In genomic region chr7:130904031-130904757, GRCh38 we compare ENCODE assay signal across 7 cellular contexts.
DNase-seq lines count a peak whose midpoint lies in the region; ATAC-seq and TF ChIP-seq lines count a peak whose summit lies in the region.

No MANE protein-coding gene starts in this region.

- no peaks in the 10 kb centered on the region for H3K27me3 ChIP-seq in heart right ventricle

- intact Hi-C loops in heart right ventricle (cut with DNase I), result loop anchor here in 1 of 10 donors (5.0 kb wide), 1 partner anchor 98 kb away; no protein-coding TSS in a partner anchor

- ATAC-seq in activated T-cell treated with anti-CD3 and anti-CD28 coated beads, Interleukin-2, amount 50 U/mL, for 72 hours (replicated peaks in 1 of 2), result peak; percentile 43 to 58
- ATAC-seq in heart right ventricle (peak in 4 of 8 donors; percentile 8 to 22 (median 20)), GM18505 (IDR thresholded peaks at IDR 0.05; ENCODE audit: unreplicated experiment) (no peak)
- ATAC-seq in stimulated activated naive CD8-positive, alpha-beta T cell treated with anti-CD3 and anti-CD28 coated beads, Interleukin-15, amount 100 ng/mL, for 72 hours, result peak; percentile 51

- H3K4me1 Mint-ChIP-seq in activated T-cell treated with anti-CD3 and anti-CD28 coated beads, Interleukin-2, amount 50 U/mL, for 72 hours (ENCODE audit: low read depth), result peaks cover 93% of the 10 kb centered on the region
- H3K4me1 Mint-ChIP-seq in stimulated activated naive CD8-positive, alpha-beta T cell treated with anti-CD3 and anti-CD28 coated beads, Interleukin-15, amount 100 ng/mL, for 72 hours, result peaks cover 85% of the 10 kb centered on the region

- WGBS in heart right ventricle, 2 donors, result 56 to 71% methylated on average over 9 of the region's 9 CpGs

- H3K9me3 Mint-ChIP-seq in activated T-cell treated with anti-CD3 and anti-CD28 coated beads, Interleukin-2, amount 50 U/mL, for 72 hours, result no peaks in the 10 kb centered on the region
- no peaks in the 10 kb centered on the region for H3K9me3 Mint-ChIP-seq in stimulated activated naive CD8-positive, alpha-beta T cell treated with anti-CD3 and anti-CD28 coated beads, Interleukin-15, amount 100 ng/mL, for 72 hours

- H3K27ac ChIP-seq in heart right ventricle, result peak overlapping the region; percentile 18 to 80 (median 64)

- H3K27ac Mint-ChIP-seq in activated T-cell treated with anti-CD3 and anti-CD28 coated beads, Interleukin-2, amount 50 U/mL, for 72 hours, result peak overlapping the region; percentile 96
- peak overlapping the region; percentile 91 to 95 for H3K27ac Mint-ChIP-seq in stimulated activated naive CD8-positive, alpha-beta T cell treated with anti-CD3 and anti-CD28 coated beads, Interleukin-15, amount 100 ng/mL, for 72 hours

- H3K36me3 Mint-ChIP-seq in activated T-cell treated with anti-CD3 and anti-CD28 coated beads, Interleukin-2, amount 50 U/mL, for 72 hours (ENCODE audit: insufficient read depth in 2 of 2), result peaks cover 25 to 48% of the 10 kb centered on the region in 2 donors

- TF ChIP-seq CTCF in heart right ventricle (IDR thresholded peaks at IDR 0.05), result no peak

- peak overlapping the region; percentile 67 to 68 for H3K4me3 Mint-ChIP-seq in activated T-cell treated with anti-CD3 and anti-CD28 coated beads, Interleukin-2, amount 50 U/mL, for 72 hours
- H3K4me3 Mint-ChIP-seq in stimulated activated naive CD8-positive, alpha-beta T cell treated with anti-CD3 and anti-CD28 coated beads, Interleukin-15, amount 100 ng/mL, for 72 hours, result peak overlapping the region in 1 of 2 donors; percentile 61

- peak; percentile 91 for DNase-seq in HS-5 (ENCODE audit: low read depth)
- DNase-seq in activated T-cell treated with anti-CD3 and anti-CD28 coated beads, Interleukin-2, amount 50 U/mL, for 72 hours, result no peak
- no peak for DNase-seq in heart right ventricle
- DNase-seq in stimulated activated naive CD8-positive, alpha-beta T cell treated with anti-CD3 and anti-CD28 coated beads, Interleukin-15, amount 100 ng/mL, for 72 hours, result no peak
- no peak for DNase-seq in NCI-H82 treated with DMSO at 0.1 percent for 48 hours (lab: John Stamatoyannopoulos, UW; ENCODE audit: unreplicated experiment)
- no peak for DNase-seq in SK-N-DZ (ENCODE audit: low spot score)

- no peak for TF ChIP-seq POLR2A in GM18505 (IDR thresholded peaks at IDR 0.05; ENCODE audit: borderline replicate concordance, extremely low read depth, insufficient read depth, insufficient read length)

- H3K27me3 Mint-ChIP-seq in activated T-cell treated with anti-CD3 and anti-CD28 coated beads, Interleukin-2, amount 50 U/mL, for 72 hours (ENCODE audit: low read depth), result no peaks in the 10 kb centered on the region
- no peaks in the 10 kb centered on the region for H3K27me3 Mint-ChIP-seq in stimulated activated naive CD8-positive, alpha-beta T cell treated with anti-CD3 and anti-CD28 coated beads, Interleukin-15, amount 100 ng/mL, for 72 hours

- H3K4me3 ChIP-seq in heart right ventricle, result no peak overlapping the region

- peaks cover 0 to 56% (median 0%) of the 10 kb centered on the region in 9 donors for H3K36me3 ChIP-seq in heart right ventricle

- H3K9me3 ChIP-seq in heart right ventricle, result no peaks in the 10 kb centered on the region

- H3K4me1 ChIP-seq in heart right ventricle, result peaks cover 16 to 78% (median 57%) of the 10 kb centered on the region in 9 donors
